In the genomic region with DNA sequence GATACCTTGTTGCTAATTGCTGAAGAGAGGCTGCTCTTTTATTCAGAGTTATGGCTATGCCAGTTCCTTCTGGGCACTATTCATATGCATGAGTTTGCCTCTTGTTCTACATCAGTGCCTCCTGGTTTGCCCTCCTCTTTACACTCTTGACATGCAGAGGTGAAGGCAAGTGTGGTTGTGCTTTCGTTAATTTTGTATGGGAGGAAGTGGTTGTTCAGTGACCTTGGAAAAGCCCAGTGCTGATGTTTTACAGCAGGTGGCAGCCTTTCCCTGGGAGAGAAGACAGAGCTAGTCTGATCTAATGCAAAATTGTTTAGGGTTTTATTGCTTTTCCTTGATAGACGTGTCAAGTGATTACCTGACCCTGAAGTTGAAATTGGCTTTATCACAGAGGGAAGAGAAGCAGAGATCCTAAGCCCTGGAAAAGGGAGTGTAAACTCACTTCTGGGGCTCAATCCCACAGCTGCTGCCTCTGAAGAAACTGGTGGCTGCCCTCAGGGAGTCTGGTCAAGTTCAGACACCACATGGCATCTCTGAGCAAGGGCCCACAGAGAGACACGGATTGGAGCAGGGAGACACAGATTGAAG, we compare ENCODE assay signal across 1 cellular context.
TF ChIP-seq lines count a peak whose summit lies in the region.

No MANE protein-coding gene starts in this region.

TF ChIP-seq in H1, 55 proteins besides CTCF, POLR2A, EP300 and RAD21:
- TF ChIP-seq, protein P1, sequence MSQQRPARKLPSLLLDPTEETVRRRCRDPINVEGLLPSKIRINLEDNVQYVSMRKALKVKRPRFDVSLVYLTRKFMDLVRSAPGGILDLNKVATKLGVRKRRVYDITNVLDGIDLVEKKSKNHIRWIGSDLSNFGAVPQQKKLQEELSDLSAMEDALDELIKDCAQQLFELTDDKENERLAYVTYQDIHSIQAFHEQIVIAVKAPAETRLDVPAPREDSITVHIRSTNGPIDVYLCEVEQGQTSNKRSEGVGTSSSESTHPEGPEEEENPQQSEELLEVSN (IDR thresholded peaks at IDR 0.05) = 0 out of 2 replicates have a peak, but pooled peaks have one; percentile 17
- TF ChIP-seq CTBP2 (IDR thresholded peaks at IDR 0.05; ENCODE audit: borderline replicate concordance, insufficient read depth, insufficient read length, low read length) = no peak
- TF ChIP-seq, protein P2, sequence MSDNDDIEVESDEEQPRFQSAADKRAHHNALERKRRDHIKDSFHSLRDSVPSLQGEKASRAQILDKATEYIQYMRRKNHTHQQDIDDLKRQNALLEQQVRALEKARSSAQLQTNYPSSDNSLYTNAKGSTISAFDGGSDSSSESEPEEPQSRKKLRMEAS (IDR thresholded peaks at IDR 0.05) = peak; percentile 36; the same call in 1 of the 2 replicates
- no peak for TF ChIP-seq CEBPB (IDR thresholded peaks at IDR 0.05; ENCODE audit: low read depth, low read length)
